In the genomic region with DNA sequence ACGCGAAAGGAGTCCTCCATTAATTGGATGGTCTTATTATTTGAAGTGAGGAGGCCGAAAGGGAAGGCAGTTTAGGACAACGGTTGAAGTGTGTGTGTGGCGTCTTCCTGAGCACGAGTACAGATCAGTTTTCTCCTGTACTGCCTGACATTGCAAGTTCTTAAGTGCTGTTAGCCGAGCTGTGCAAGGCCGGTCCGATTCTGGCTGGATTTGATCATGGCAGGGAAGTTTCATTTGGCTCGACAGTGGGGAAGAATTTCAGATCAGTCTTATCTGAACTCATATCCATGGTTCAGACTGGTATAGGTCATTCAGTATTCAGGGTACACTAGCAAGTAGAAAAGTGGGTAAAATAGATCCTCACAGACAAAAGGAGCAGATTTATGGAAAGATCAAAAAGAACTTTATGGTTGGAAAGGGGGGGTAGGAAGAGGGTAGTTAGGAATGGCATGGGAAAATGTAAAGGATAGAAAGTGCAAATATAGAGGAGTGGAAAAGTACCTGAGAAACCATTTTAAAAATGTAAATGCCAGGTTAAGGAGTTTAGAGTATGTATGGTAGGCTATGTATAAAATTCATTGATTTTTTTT, we compare ENCODE assay signal across 9 cellular contexts. TPM values are rescaled to one million over a fixed set of nuclear protein-coding genes. Genes with fewer than 3 reads are reported as not detected.
DNase-seq lines count a peak whose midpoint lies in the region; ATAC-seq and TF ChIP-seq lines count a peak whose summit lies in the region.
"Had no signal": no experiment of that assay in that cellular context is flagged by ENCODE, and none has a peak within 500 bp of the region (broad histone marks: within the 10 kb centered on the region; RNA-seq: fewer than 3 reads in every experiment).

No MANE protein-coding gene starts in this region.

- DNase-seq in HAP-1 (ENCODE audit: low spot score in 2 of 2) (no peak), SW480 (ENCODE audit: low spot score) (peak; percentile 81), iPS DF 6.9 (ENCODE audit: low read depth, low spot score) (no peak), stomach (no peak), T-helper 17 cell (no peak), GM03348 (ENCODE audit: low spot score) (no peak)
- no peak for DNase-seq in activated CD8-positive, alpha-beta memory T cell treated with anti-CD3 and anti-CD28 coated beads, Interleukin-2, amount 10 ng/mL, durations not matched to agents 7 days and 5 days

- TF ChIP-seq POLR2A in stomach (IDR thresholded peaks at IDR 0.05) = peak in 1 of 4 donors; percentile 39

- peaks cover 18% of the 10 kb centered on the region for H3K36me3 Mint-ChIP-seq in activated CD8-positive, alpha-beta memory T cell treated with anti-CD3 and anti-CD28 coated beads, Interleukin-2, amount 10 ng/mL, durations not matched to agents 7 days and 5 days
- H3K36me3 Mint-ChIP-seq in T-helper 17 cell (ENCODE audit: low read depth) = no peaks in the 10 kb centered on the region

- no peaks in the 10 kb centered on the region for H3K9me3 Mint-ChIP-seq in activated CD8-positive, alpha-beta memory T cell treated with anti-CD3 and anti-CD28 coated beads, Interleukin-2, amount 10 ng/mL, durations not matched to agents 7 days and 5 days (ENCODE audit: low read depth)
- H3K9me3 Mint-ChIP-seq: nephron progenitor cell had no signal

- no peak for TF ChIP-seq EP300 in stomach (IDR thresholded peaks at IDR 0.05)

- H3K27me3 ChIP-seq in HAP-1 (ENCODE audit: low read depth) (no peaks in the 10 kb centered on the region), iPS DF 6.9 (ENCODE audit: control insufficient read depth, insufficient read depth, low read length) (no peaks in the 10 kb centered on the region), stomach (no peaks in the 10 kb centered on the region)

- CTCF ChIA-PET in activated CD8-positive, alpha-beta memory T cell treated with anti-CD3 and anti-CD28 coated beads, Interleukin-2, amount 10 ng/mL, durations not matched to agents 7 days and 5 days (lab: Charles Lee) = interaction anchor here (0.7 to 3.3 kb wide), 6 partner anchors 11 to 383 kb away, joined by 3 to 32 read pairs (median 8); partner anchors contain the start of genes COQ2, LIN54 and SEC31A

- H3K27ac ChIP-seq in iPS DF 6.9 (ENCODE audit: low read length) (no peak overlapping the region), stomach (peak overlapping the region; percentile 96 to 100 (median 99))

- no peak for TF ChIP-seq CTCF in stomach (IDR thresholded peaks at IDR 0.05)

- no peak overlapping the region for H3K27ac Mint-ChIP-seq in activated CD8-positive, alpha-beta memory T cell treated with anti-CD3 and anti-CD28 coated beads, Interleukin-2, amount 10 ng/mL, durations not matched to agents 7 days and 5 days
- H3K27ac Mint-ChIP-seq in T-helper 17 cell = no peak overlapping the region
- H3K27ac Mint-ChIP-seq: nephron progenitor cell had no signal

- intact Hi-C loops in stomach (cut with DNase I; ENCODE audit: low total_unique reads) = loop anchor here (10.0 kb wide), 1 partner anchor 104 kb away; no protein-coding TSS in a partner anchor

- H3K4me3 ChIP-seq in HAP-1 = peak overlapping the region; percentile 65
- peak overlapping the region; percentile 87 for H3K4me3 ChIP-seq in iPS DF 6.9 (ENCODE audit: low read length)
- peak overlapping the region; percentile 60 to 74 (median 68) for H3K4me3 ChIP-seq in stomach

- in situ Hi-C loops in HAP-1 (cut with MboI; ENCODE audit: low sequenced_read_pairs) = no loop called here

- H3K9me3 ChIP-seq in HAP-1 = no peaks in the 10 kb centered on the region
- H3K9me3 ChIP-seq in iPS DF 6.9 (ENCODE audit: control insufficient read depth, insufficient read depth, low read length) = no peaks in the 10 kb centered on the region
- no peaks in the 10 kb centered on the region for H3K9me3 ChIP-seq in stomach
- H3K9me3 ChIP-seq in T-helper 17 cell (ENCODE audit: control insufficient read depth, low read length, poor library complexity, severe bottlenecking) = no peaks in the 10 kb centered on the region

- ATAC-seq in HG02938 (IDR thresholded peaks at IDR 0.05; ENCODE audit: unreplicated experiment) = no peak
- no peak for ATAC-seq in activated CD8-positive, alpha-beta memory T cell treated with anti-CD3 and anti-CD28 coated beads, Interleukin-2, amount 10 ng/mL, durations not matched to agents 7 days and 5 days
- no peak for ATAC-seq in T-helper 17 cell

- H3K36me3 ChIP-seq in HAP-1 (replicated peaks) (peaks cover 22% of the 10 kb centered on the region), iPS DF 6.9 (ENCODE audit: control insufficient read depth, insufficient read depth, low read length) (no peaks in the 10 kb centered on the region; the same call in 1 of the 2 replicates), stomach (peaks cover 0 to 21% (median 9%) of the 10 kb centered on the region in 4 donors)

- H3K4me1 ChIP-seq in HAP-1 (peaks cover 23% of the 10 kb centered on the region), iPS DF 6.9 (ENCODE audit: control insufficient read depth, insufficient read depth, low read length) (no peaks in the 10 kb centered on the region), stomach (peaks cover 14 to 48% (median 27%) of the 10 kb centered on the region in 4 donors)

- peaks cover 7% of the 10 kb centered on the region for H3K27me3 Mint-ChIP-seq in activated CD8-positive, alpha-beta memory T cell treated with anti-CD3 and anti-CD28 coated beads, Interleukin-2, amount 10 ng/mL, durations not matched to agents 7 days and 5 days
- no peaks in the 10 kb centered on the region for H3K27me3 Mint-ChIP-seq in T-helper 17 cell

- WGBS in iPS DF 6.9 (ENCODE audit: insufficient coverage, insufficient read length) = no CpG with 5 or more reads among the region's 10 CpGs
- 0 to 1% (median 0%) methylated on average over 10 of the region's 10 CpGs for WGBS in stomach, 5 donors

- H3K4me3 Mint-ChIP-seq in activated CD8-positive, alpha-beta memory T cell treated with anti-CD3 and anti-CD28 coated beads, Interleukin-2, amount 10 ng/mL, durations not matched to agents 7 days and 5 days = no peak overlapping the region
- no peak overlapping the region for H3K4me3 Mint-ChIP-seq in T-helper 17 cell
- H3K4me3 Mint-ChIP-seq: nephron progenitor cell had no signal

- H3K4me1 Mint-ChIP-seq in activated CD8-positive, alpha-beta memory T cell treated with anti-CD3 and anti-CD28 coated beads, Interleukin-2, amount 10 ng/mL, durations not matched to agents 7 days and 5 days = peaks cover 45% of the 10 kb centered on the region
- H3K4me1 Mint-ChIP-seq in T-helper 17 cell = peaks cover 18% of the 10 kb centered on the region

RNA-seq across cellular contexts. Expression of gene THAP9, which starts 0.7 kb away (rescaled TPM):
- 1 to 10 TPM in 2 of 5 donors, under 1 TPM in 1, not detected in 2; 0.58 to 8.9 (median 8.6) TPM for total RNA-seq in stomach
- polyA plus RNA-seq in stomach = 1 to 10 TPM; 1.5 to 2.1 (median 1.7) TPM
- 1 to 10 TPM; 1.9 to 2.4 TPM for total RNA-seq in activated CD8-positive, alpha-beta memory T cell treated with anti-CD3 and anti-CD28 coated beads, Interleukin-2, amount 10 ng/mL, durations not matched to agents 7 days and 5 days
- 1 to 10 TPM; 3.5 to 4.9 TPM for total RNA-seq in T-helper 17 cell

RNA-seq across cellular contexts. Expression of gene SEC31A, which starts 10.3 kb away (rescaled TPM):
- total RNA-seq in stomach (100 to 1,000 TPM in 4 of 5 donors, 10 to 100 TPM in 1; 99.1 to 590 (median 218) TPM), T-helper 17 cell (100 to 1,000 TPM; 141 to 160 TPM)
- 10 to 100 TPM; 72.1 to 97.1 (median 72.4) TPM for polyA plus RNA-seq in stomach
- 10 to 100 TPM; 87.9 to 89.8 TPM for total RNA-seq in activated CD8-positive, alpha-beta memory T cell treated with anti-CD3 and anti-CD28 coated beads, Interleukin-2, amount 10 ng/mL, durations not matched to agents 7 days and 5 days
